8 cellular contexts compared by ENCODE assay signal in the genomic region with DNA sequence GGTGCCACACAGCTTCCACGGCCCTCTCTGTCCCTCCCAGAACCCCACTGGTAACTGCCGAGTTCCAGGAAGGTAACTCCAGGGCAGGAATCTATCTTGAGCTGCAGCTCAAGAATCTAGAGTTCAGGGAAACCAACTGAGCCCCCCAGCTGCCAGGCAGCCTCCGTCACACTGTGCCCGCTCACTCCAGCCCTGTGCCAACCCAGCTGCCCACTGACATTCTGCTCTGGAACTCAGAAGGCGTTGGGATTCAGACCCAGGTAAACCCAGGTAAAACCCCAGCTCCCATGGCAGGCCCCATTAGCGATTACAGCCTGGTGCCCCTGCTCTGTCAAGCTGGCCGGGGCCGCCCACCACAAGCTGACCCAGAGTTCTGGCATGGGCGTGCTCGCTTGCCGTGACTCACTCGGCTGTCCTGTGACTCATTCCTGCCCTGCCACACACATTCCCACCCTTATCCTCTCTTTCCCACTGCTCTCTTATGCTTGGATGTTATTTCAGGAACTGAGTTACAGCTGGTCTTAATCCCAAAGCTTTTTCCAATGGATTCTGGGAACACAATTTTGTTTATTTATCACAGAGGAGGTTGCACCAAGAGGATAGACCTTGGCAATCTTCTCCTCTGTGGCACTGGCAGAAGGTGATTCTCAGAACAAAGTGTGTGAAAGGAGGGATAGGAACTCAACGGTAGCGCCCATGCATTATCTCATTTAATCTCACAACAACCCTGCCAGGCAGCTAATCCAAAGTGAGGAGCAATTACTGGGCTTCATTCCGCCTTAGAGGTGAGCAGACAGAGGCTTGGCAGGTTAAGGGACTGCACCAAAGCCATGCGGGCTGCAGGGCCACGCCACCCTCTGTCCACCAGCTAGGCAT. TPM values are rescaled to one million over a fixed set of nuclear protein-coding genes. Genes with fewer than 3 reads are reported as not detected.
DNase-seq lines count a peak whose midpoint lies in the region; ATAC-seq and TF ChIP-seq lines count a peak whose summit lies in the region.

No MANE protein-coding gene starts in this region.

- no peak overlapping the region for H2AK5ac ChIP-seq in mesendoderm (ENCODE audit: low read length)

- H3K4me1 ChIP-seq in mesendoderm (ENCODE audit: control insufficient read depth, low read depth, low read length) (no peaks in the 10 kb centered on the region), vagina (peaks cover 83% of the 10 kb centered on the region)

- CTCF ChIA-PET in activated CD4-positive, alpha-beta T cell treated with anti-CD3 and anti-CD28 coated beads, Interleukin-2, amount 10 ng/mL, durations not matched to agents 7 days and 5 days (lab: Charles Lee): interaction anchor here (0.5 to 1.1 kb wide), 4 partner anchors 9 to 1353 kb away, joined by 3 to 5 read pairs (median 4); no protein-coding TSS in a partner anchor

- no peak overlapping the region for H3K4me3 ChIP-seq in mesendoderm (ENCODE audit: low read length)
- H3K4me3 ChIP-seq in vagina: peak overlapping the region in 1 of 2 donors; percentile 18

- WGBS in mesendoderm (ENCODE audit: extremely low coverage, insufficient coverage, low lambda C conversion rate): no CpG with 5 or more reads among the region's 17 CpGs

- no peak overlapping the region for H4K5ac ChIP-seq in mesendoderm (ENCODE audit: low read length)

- H3K4ac ChIP-seq in mesendoderm (ENCODE audit: low read depth, low read length): no peak overlapping the region

- intact Hi-C loops in vagina (cut with DNase I): no loop called here

- H3K27me3 ChIP-seq in mesendoderm (ENCODE audit: insufficient read depth, low read length, poor library complexity): no peaks in the 10 kb centered on the region
- H3K27me3 ChIP-seq in vagina: no peaks in the 10 kb centered on the region

- H3K56ac ChIP-seq in mesendoderm (ENCODE audit: low read length): no peak overlapping the region

- no peaks in the 10 kb centered on the region for H3K79me2 ChIP-seq in mesendoderm (ENCODE audit: control insufficient read depth, insufficient read depth, low read length)

- H2BK120ac ChIP-seq in mesendoderm (ENCODE audit: low read depth, low read length): no peak overlapping the region

- no peaks in the 10 kb centered on the region for H3K27me3 Mint-ChIP-seq in activated CD4-positive, alpha-beta T cell treated with anti-CD3 and anti-CD28 coated beads, Interleukin-2, amount 10 ng/mL, durations not matched to agents 7 days and 5 days

- no peak for TF ChIP-seq POLR2A in vagina (IDR thresholded peaks at IDR 0.05)

- no peaks in the 10 kb centered on the region for H3K79me1 ChIP-seq in mesendoderm (ENCODE audit: low read length)

- no peak overlapping the region for H3K18ac ChIP-seq in mesendoderm (ENCODE audit: low read length)

- no peak for DNase-seq in activated CD4-positive, alpha-beta T cell treated with anti-CD3 and anti-CD28 coated beads, Interleukin-2, amount 10 ng/mL, durations not matched to agents 7 days and 5 days
- DNase-seq in activated CD4-positive, alpha-beta T cell treated with anti-CD3 and anti-CD28 coated beads, Interleukin-2, amount 50 U/mL, for 48 hours: no peak
- DNase-seq in dedifferentiated amniotic fluid mesenchymal stem cell (ENCODE audit: extremely low spot score): peak; percentile 90
- peak; percentile 50 for DNase-seq in mesendoderm
- DNase-seq in vagina (ENCODE audit: extremely low spot score in 2 of 2): peak in 1 of 2 donors; percentile 95
- DNase-seq in NOMO-1 (lab: John Stamatoyannopoulos, UW; ENCODE audit: unreplicated experiment in 2 of 2): no peak

- H3K4me3 Mint-ChIP-seq in activated CD4-positive, alpha-beta T cell treated with anti-CD3 and anti-CD28 coated beads, Interleukin-2, amount 10 ng/mL, durations not matched to agents 7 days and 5 days: no peak overlapping the region

- peak overlapping the region; percentile 64 for H3K27ac Mint-ChIP-seq in activated CD4-positive, alpha-beta T cell treated with anti-CD3 and anti-CD28 coated beads, Interleukin-2, amount 10 ng/mL, durations not matched to agents 7 days and 5 days

- H3K9ac ChIP-seq in mesendoderm (ENCODE audit: low read length): no peak overlapping the region

- H3K36me3 Mint-ChIP-seq in activated CD4-positive, alpha-beta T cell treated with anti-CD3 and anti-CD28 coated beads, Interleukin-2, amount 10 ng/mL, durations not matched to agents 7 days and 5 days (ENCODE audit: low read depth): peaks cover 30% of the 10 kb centered on the region

- no peaks in the 10 kb centered on the region for H3K9me3 ChIP-seq in vagina

- H3K27ac ChIP-seq in mesendoderm (ENCODE audit: low read depth, low read length): no peak overlapping the region
- peak overlapping the region; percentile 92 for H3K27ac ChIP-seq in vagina

- H3K9me3 Mint-ChIP-seq in activated CD4-positive, alpha-beta T cell treated with anti-CD3 and anti-CD28 coated beads, Interleukin-2, amount 10 ng/mL, durations not matched to agents 7 days and 5 days: no peaks in the 10 kb centered on the region

- TF ChIP-seq CTCF in vagina (IDR thresholded peaks at IDR 0.05): no peak

- H3K4me1 Mint-ChIP-seq in activated CD4-positive, alpha-beta T cell treated with anti-CD3 and anti-CD28 coated beads, Interleukin-2, amount 10 ng/mL, durations not matched to agents 7 days and 5 days: peaks cover 54% of the 10 kb centered on the region

- H2BK15ac ChIP-seq in mesendoderm (replicated peaks; ENCODE audit: low read depth): no peak overlapping the region

- no peak overlapping the region for H4K8ac ChIP-seq in mesendoderm (ENCODE audit: low read depth, low read length)

- POLR2A ChIA-PET in activated CD4-positive, alpha-beta T cell treated with anti-CD3 and anti-CD28 coated beads, Interleukin-2, amount 10 ng/mL, durations not matched to agents 7 days and 5 days (lab: Charles Lee): no interaction called here

- ATAC-seq in GM18907 (IDR thresholded peaks at IDR 0.05; ENCODE audit: unreplicated experiment): no peak
- no peak for ATAC-seq in HG03342 (IDR thresholded peaks at IDR 0.05; ENCODE audit: unreplicated experiment)

- no peak overlapping the region for H3K4me2 ChIP-seq in mesendoderm (ENCODE audit: low read length)

- no peak overlapping the region for H3K23ac ChIP-seq in mesendoderm (ENCODE audit: low read length)

- H3K36me3 ChIP-seq in mesendoderm (ENCODE audit: control insufficient read depth, insufficient read depth, low read length) (no peaks in the 10 kb centered on the region), vagina (no peaks in the 10 kb centered on the region)

- H2BK5ac ChIP-seq in mesendoderm (ENCODE audit: low read length): no peak overlapping the region

RNA-seq across cellular contexts. Expression of gene SYNE3, which starts 33.2 kb away (rescaled TPM):
- 10 to 100 TPM; 81.0 to 95.8 TPM for total RNA-seq in activated CD4-positive, alpha-beta T cell treated with anti-CD3 and anti-CD28 coated beads, Interleukin-2, amount 10 ng/mL, durations not matched to agents 7 days and 5 days
- polyA plus RNA-seq in mesendoderm (2013, experiment 1 of 2): 0.34 TPM
- 0.31 TPM for polyA plus RNA-seq in mesendoderm (2013, experiment 2 of 2)
- 27.0 TPM for total RNA-seq in vagina

RNA-seq across cellular contexts. Expression of gene GLRX5, which starts 51.6 kb away (rescaled TPM):
- 10 to 100 TPM; 36.6 to 51.2 TPM for total RNA-seq in activated CD4-positive, alpha-beta T cell treated with anti-CD3 and anti-CD28 coated beads, Interleukin-2, amount 10 ng/mL, durations not matched to agents 7 days and 5 days
- polyA plus RNA-seq in mesendoderm (2013, experiment 1 of 2): 71.4 TPM
- 69.3 TPM for polyA plus RNA-seq in mesendoderm (2013, experiment 2 of 2)
- 20.4 TPM for total RNA-seq in vagina

Comparison
In these comparisons a context has a peak if more than half of its experiments do, and no peak if none do; other contexts are left out.
1. DNase-seq: peak in dedifferentiated amniotic fluid mesenchymal stem cell (single experiment) and mesendoderm (single experiment); none in activated CD4-positive, alpha-beta T cell treated with anti-CD3 and anti-CD28 coated beads, Interleukin-2, amount 10 ng/mL, durations not matched to agents 7 days and 5 days (single experiment), activated CD4-positive, alpha-beta T cell treated with anti-CD3 and anti-CD28 coated beads, Interleukin-2, amount 50 U/mL, for 48 hours (0 of 2) and NOMO-1 (0 of 2).